Comparison of ENCODE assay signal across 8 cellular contexts in the genomic region with DNA sequence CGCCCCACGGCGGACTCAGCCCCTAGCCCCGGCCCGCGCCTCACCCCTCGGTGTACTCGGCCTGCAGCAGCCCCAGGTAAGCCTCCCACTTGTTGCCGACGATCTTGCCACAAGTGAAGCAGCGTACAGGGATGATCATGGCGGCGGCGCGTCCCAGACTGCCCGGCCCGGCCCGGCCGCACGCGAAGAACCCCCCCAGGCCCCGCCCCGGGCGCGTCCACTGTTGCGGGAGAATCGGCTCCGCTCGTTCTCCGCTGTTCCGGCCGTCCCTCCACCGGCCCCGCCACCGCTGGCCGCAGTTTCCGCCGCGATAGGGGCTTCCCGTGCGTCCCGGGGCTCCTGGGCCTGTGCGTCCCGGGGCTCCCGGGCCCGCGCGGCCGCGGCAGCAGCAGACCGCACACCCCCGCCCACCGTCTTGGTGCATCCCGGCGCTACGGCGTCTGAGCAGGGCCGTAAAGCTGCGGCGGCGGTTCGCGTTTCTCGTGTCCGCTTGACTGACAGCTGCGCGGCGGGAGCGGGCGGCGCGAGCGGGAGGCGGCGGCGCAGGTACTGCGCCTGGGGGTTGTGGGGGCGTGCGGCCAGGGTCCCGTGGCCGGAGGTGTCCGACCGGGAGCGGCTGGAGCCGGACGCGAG.
DNase-seq lines count a peak whose midpoint lies in the region; ATAC-seq and TF ChIP-seq lines count a peak whose summit lies in the region.

POLR2L (minus strand) TSS at position 160 of the 633 bp plus-strand sequence; CDS start at position 139, 21 bp downstream.
TSPAN4 (plus strand) TSS at position 483 of the 633 bp plus-strand sequence. CDS start 7,453 bp downstream, outside the sequence.

- ATAC-seq in GM18861 (IDR thresholded peaks at IDR 0.05; ENCODE audit: unreplicated experiment) (peak; percentile 39), HG03066 (IDR thresholded peaks at IDR 0.05; ENCODE audit: low read depth, unreplicated experiment) (peak; percentile 63)

- H3K4me3 ChIP-seq in choroid plexus epithelial cell (ENCODE audit: low read depth, low read length), result peak within 1 kb of the TSS; percentile 91

- no peak for TF ChIP-seq CTCF in choroid plexus epithelial cell (conservative IDR thresholded peaks at IDR 0.05; ENCODE audit: low read depth, low read length)

- in situ Hi-C loops in ACHN (cut with HindIII; ENCODE audit: low pct_ligation_motif_present, low pct_unique_long_range_greater_than_20kb, low sequenced_read_pairs), result no loop called here

- DNase-seq in ACHN (peak; percentile 85), NCI-H226 (peak; percentile 80), choroid plexus epithelial cell (ENCODE audit: low read depth) (peak; percentile 94), kidney tubule cell (ENCODE audit: low spot score) (peak; percentile 92)
- DNase-seq in activated CD4-positive, alpha-beta T cell treated with anti-CD3 and anti-CD28 coated beads for 4 hours, result peak; percentile 87 to 88
- DNase-seq in stimulated activated CD4-positive, alpha-beta T cell treated with anti-CD3 and anti-CD28 coated beads, Interleukin-1b, Interleukin-23, amount 100 ng/mL, for 1 hour (ENCODE audit: low read depth in 2 of 2), result peak; percentile 72 to 87

Comparison
In these comparisons a context has a peak if more than half of its experiments do, and no peak if none do; other contexts are left out.
1. Peak in every context shown above with its lines: DNase-seq, ATAC-seq and H3K4me3 ChIP-seq.